In the genomic region with DNA sequence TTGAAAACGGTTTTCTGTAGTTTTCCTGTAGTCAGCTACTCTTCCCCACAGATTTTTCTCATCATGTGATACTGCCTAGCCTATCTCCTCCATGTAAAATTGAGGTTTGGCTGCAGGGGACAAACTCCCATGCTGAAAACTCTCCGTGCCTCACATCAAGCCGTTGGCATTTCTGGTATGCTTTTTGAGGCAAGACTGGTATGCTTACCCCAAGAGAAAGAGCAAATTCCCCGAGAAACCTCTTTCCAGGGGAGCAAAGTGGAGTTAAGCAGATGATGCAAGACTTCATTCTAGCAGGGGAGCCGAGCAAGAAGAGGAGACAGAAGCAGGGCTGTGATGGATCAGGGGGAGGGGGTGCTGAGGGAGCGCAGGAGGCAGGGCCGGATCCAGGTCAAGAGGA, we compare ENCODE assay signal across 12 cellular contexts. TPM values are rescaled to one million over a fixed set of nuclear protein-coding genes. Genes with fewer than 3 reads are reported as not detected.
DNase-seq lines count a peak whose midpoint lies in the region; ATAC-seq and TF ChIP-seq lines count a peak whose summit lies in the region.
"Had no signal": no experiment of that assay in that cellular context is flagged by ENCODE, and none has a peak within 500 bp of the region (broad histone marks: within the 10 kb centered on the region; RNA-seq: fewer than 3 reads in every experiment).

No MANE protein-coding gene starts in this region.

- H3K36me3 ChIP-seq in KOPT-K1 (ENCODE audit: insufficient read depth, low read length): no peaks in the 10 kb centered on the region
- no peaks in the 10 kb centered on the region for H3K36me3 ChIP-seq in neutrophil
- H3K36me3 ChIP-seq in transverse colon: no peaks in the 10 kb centered on the region

- intact Hi-C loops in transverse colon (cut with DNase I; ENCODE audit: low total_unique reads): no loop called here

- DNase-seq in EH (ENCODE audit: low read depth): peak; percentile 92
- DNase-seq in choroid plexus epithelial cell (ENCODE audit: low read depth): peak; percentile 83
- DNase-seq in stimulated activated CD4-positive, alpha-beta T cell treated with anti-CD3 and anti-CD28 coated beads, Interleukin-12 subunit alpha, Interleukin-12 subunit beta, amount 100 ng/mL, for 4 hours: no peak
- no peak for DNase-seq in transverse colon
- DNase-seq: activated naive CD4-positive, alpha-beta T cell treated with anti-CD3 and anti-CD28 coated beads, Interleukin-2, amount 10 ng/mL, durations not matched to agents 7 days and 5 days; NCI-H1092 had no signal

- TF ChIP-seq CTCF in choroid plexus epithelial cell (conservative IDR thresholded peaks at IDR 0.05; ENCODE audit: low read depth, low read length) (no peak), neutrophil (IDR thresholded peaks at IDR 0.05) (no peak), transverse colon (IDR thresholded peaks at IDR 0.05) (no peak)

- ATAC-seq in HG02763 (IDR thresholded peaks at IDR 0.05; ENCODE audit: unreplicated experiment): no peak
- no peak for ATAC-seq in GM18505 (IDR thresholded peaks at IDR 0.05; ENCODE audit: unreplicated experiment)

- no peak for TF ChIP-seq POLR2A in transverse colon (IDR thresholded peaks at IDR 0.05)
- TF ChIP-seq POLR2A in GM18505 (IDR thresholded peaks at IDR 0.05; ENCODE audit: borderline replicate concordance, extremely low read depth, insufficient read depth, insufficient read length): no peak

- no peak for TF ChIP-seq EP300 in transverse colon (IDR thresholded peaks at IDR 0.05; ENCODE audit: low read depth)

- H3K9me3 ChIP-seq in KOPT-K1 (ENCODE audit: insufficient read depth, low read length, poor library complexity, severe bottlenecking) (no peaks in the 10 kb centered on the region), neutrophil (no peaks in the 10 kb centered on the region), transverse colon (no peaks in the 10 kb centered on the region)

- H3K27ac ChIP-seq in KOPT-K1 (ENCODE audit: low read depth, low read length, poor library complexity, severe bottlenecking): peak overlapping the region; percentile 53
- H3K27ac ChIP-seq in neutrophil: peak overlapping the region; percentile 25
- no peak overlapping the region for H3K27ac ChIP-seq in transverse colon
- H3K27ac ChIP-seq: VCaP had no signal

- WGBS in transverse colon (ENCODE audit: low coverage in 1 of 2), 2 donors: 40 to 70% methylated on average over 1 to 7 of the region's 7 CpGs

- in situ Hi-C loops in transverse colon (cut with MboI; ENCODE audit: low pct_ligation_motif_present in 1 of 4, low pct_unique_long_range_greater_than_20kb in 1 of 4, low sequenced_read_pairs in 3 of 4): no loop called here

- no peak overlapping the region for H3K4me3 ChIP-seq in choroid plexus epithelial cell (ENCODE audit: low read depth, low read length)
- H3K4me3 ChIP-seq in neutrophil (ENCODE audit: low read depth in 1 of 2, low read length in 1 of 2): no peak overlapping the region
- H3K4me3 ChIP-seq in transverse colon: no peak overlapping the region
- H3K4me3 ChIP-seq: lung had no signal

- peaks cover 34 to 38% of the 10 kb centered on the region in 2 experiments for H3K4me1 ChIP-seq in neutrophil (ENCODE audit: control insufficient read depth in 1 of 2, insufficient read depth in 1 of 2, low read depth in 1 of 2, low read length in 1 of 2)
- peaks cover 0 to 7% (median 4%) of the 10 kb centered on the region in 4 donors for H3K4me1 ChIP-seq in transverse colon

- H3K27me3 ChIP-seq in neutrophil (no peaks in the 10 kb centered on the region), transverse colon (no peaks in the 10 kb centered on the region)

RNA-seq across cellular contexts. Expression of gene SOWAHD, which starts 4.8 kb away (rescaled TPM):
- total RNA-seq in transverse colon: 1 to 10 TPM in 1 of 4 donors, under 1 TPM in 1, not detected in 2; 0.64 to 1.5 TPM

RNA-seq across cellular contexts. Expression of gene RPL39, which starts 28.3 kb away (rescaled TPM):
- total RNA-seq in transverse colon: 1,000 to 10,000 TPM in 2 of 4 donors, 100 to 1,000 TPM in 2; 246 to 2,878 (median 1,753) TPM

Comparison
In these comparisons a context has a peak if more than half of its experiments do, and no peak if none do; other contexts are left out.
1. DNase-seq: peak in EH (single experiment) and choroid plexus epithelial cell (single experiment); none in stimulated activated CD4-positive, alpha-beta T cell treated with anti-CD3 and anti-CD28 coated beads, Interleukin-12 subunit alpha, Interleukin-12 subunit beta, amount 100 ng/mL, for 4 hours (single experiment) and transverse colon (single experiment).
2. H3K27ac ChIP-seq: peak in KOPT-K1 (single experiment) and neutrophil (single experiment); none in transverse colon (0 of 4).